Comparison of ENCODE assay signal across 1 cellular context in the genomic region with DNA sequence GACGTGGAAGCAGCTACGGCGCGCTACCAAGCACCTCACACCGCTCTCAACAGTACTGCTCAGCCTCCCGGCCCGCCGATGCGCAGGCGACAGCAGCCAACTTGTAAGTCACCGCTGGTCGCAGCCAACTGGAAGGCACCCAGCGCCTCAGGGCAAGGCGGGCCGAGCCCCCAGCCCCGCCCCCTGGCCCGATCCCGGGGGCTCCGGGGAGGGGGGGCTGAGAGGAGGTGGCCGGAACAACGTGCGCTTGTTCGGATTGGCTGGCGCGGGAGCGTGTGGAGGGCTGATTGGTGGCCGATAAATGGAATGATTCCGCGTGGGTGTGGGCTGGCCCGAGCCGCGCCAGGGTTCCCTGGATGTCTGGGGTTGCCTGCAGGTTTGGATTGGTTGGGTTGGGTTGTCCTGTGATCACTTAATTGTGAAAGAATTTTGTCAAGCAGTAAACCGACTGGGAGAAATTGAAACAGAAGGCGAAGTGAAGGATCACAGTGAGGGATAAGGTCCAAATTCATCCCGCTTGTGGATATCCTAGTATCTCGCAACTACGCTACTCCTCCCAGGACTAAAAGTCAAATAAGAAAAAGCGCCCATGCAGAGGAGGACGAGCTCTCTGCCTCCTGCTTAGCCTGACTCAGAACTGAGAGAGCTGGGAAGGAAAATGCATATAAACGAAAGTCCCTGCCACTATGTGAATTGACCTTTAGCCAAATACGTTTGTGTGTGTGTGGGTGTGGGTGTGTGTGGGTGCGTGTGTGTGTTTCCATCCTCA.
TF ChIP-seq lines count a peak whose summit lies in the region.

A gene with protein sequence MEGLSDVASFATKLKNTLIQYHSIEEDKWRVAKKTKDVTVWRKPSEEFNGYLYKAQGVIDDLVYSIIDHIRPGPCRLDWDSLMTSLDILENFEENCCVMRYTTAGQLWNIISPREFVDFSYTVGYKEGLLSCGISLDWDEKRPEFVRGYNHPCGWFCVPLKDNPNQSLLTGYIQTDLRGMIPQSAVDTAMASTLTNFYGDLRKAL (minus strand): TSS at position 130 of the 769 bp plus-strand sequence. CDS start 5,102 bp downstream, outside the sequence.

TF ChIP-seq in HEK293, 187 proteins besides CTCF, POLR2A, EP300 and RAD21 (continued from another document and continues in another):
- TF ChIP-seq ZNF335 (tag by site-specific recombination; conservative IDR thresholded peaks at IDR 0.05) (peak; percentile 85), ZNF843 (tag by site-specific recombination; IDR thresholded peaks at IDR 0.05) (peak; percentile 59), ZNF341 (tag by site-specific recombination; IDR thresholded peaks at IDR 0.05; ENCODE audit: low read depth) (no peak; the same call in 1 of the 2 replicates), ZNF747 (tag by site-specific recombination; IDR thresholded peaks at IDR 0.05) (no peak), EGR2 (tag by site-specific recombination; IDR thresholded peaks at IDR 0.05; ENCODE audit: low read depth) (peak; percentile 99), FEZF1 (tag by site-specific recombination; IDR thresholded peaks at IDR 0.05) (peak; percentile 27; the same call in 1 of the 2 replicates), KLF9 (tag by site-specific recombination; IDR thresholded peaks at IDR 0.05; ENCODE audit: low read depth) (peak; percentile 99), ZNF2 (tag by site-specific recombination; IDR thresholded peaks at IDR 0.05) (peak; percentile 73; the same call in 1 of the 2 replicates), ZNF792 (tag by site-specific recombination; IDR thresholded peaks at IDR 0.05) (no peak), KLF16 (tag by site-specific recombination; IDR thresholded peaks at IDR 0.05) (peak; percentile 44; the same call in 1 of the 2 replicates), ZNF394 (tag by site-specific recombination; IDR thresholded peaks at IDR 0.05; ENCODE audit: borderline replicate concordance) (peak; percentile 78), PRDM1 (tag by site-specific recombination; IDR thresholded peaks at IDR 0.05) (peak; percentile 96), GFI1B (tag by site-specific recombination; IDR thresholded peaks at IDR 0.05) (no peak), ZNF585B (tag by site-specific recombination; IDR thresholded peaks at IDR 0.05) (no peak), ZNF174 (tag by site-specific recombination; IDR thresholded peaks at IDR 0.05) (no peak), ZXDB (tag by site-specific recombination; IDR thresholded peaks at IDR 0.05) (peak; percentile 71), ZNF10 (tag by site-specific recombination; IDR thresholded peaks at IDR 0.05) (peak; percentile 7; the same call in 1 of the 2 replicates), ZNF510 (tag by site-specific recombination; IDR thresholded peaks at IDR 0.05; ENCODE audit: insufficient replicate concordance) (no peak), ZNF184 (tag by site-specific recombination; IDR thresholded peaks at IDR 0.05) (no peak), ZNF24 (tag by site-specific recombination; IDR thresholded peaks at IDR 0.05) (peak; percentile 37), IKZF3 (tag by site-specific recombination; IDR thresholded peaks at IDR 0.05) (peak; percentile 66; the same call in 1 of the 2 replicates), ZNF530 (tag by site-specific recombination; IDR thresholded peaks at IDR 0.05; ENCODE audit: low read depth) (no peak), ZNF19 (tag by site-specific recombination; IDR thresholded peaks at IDR 0.05; ENCODE audit: low read depth) (no peak), ZNF521 (tag by site-specific recombination; IDR thresholded peaks at IDR 0.05) (no peak), ZNF354C (tag by site-specific recombination; IDR thresholded peaks at IDR 0.05; ENCODE audit: borderline replicate concordance, low read depth) (no peak), ZEB2 (tag by site-specific recombination; IDR thresholded peaks at IDR 0.05) (peak; percentile 88), ZNF629 (tag by site-specific recombination; IDR thresholded peaks at IDR 0.05) (peak; percentile 64; the same call in 1 of the 2 replicates), ZNF221 (tag by site-specific recombination; IDR thresholded peaks at IDR 0.05; ENCODE audit: borderline replicate concordance) (no peak), ZNF366 (tag by site-specific recombination; conservative IDR thresholded peaks at IDR 0.05) (peak; percentile 78), TRIM28 (IDR thresholded peaks at IDR 0.05; ENCODE audit: borderline replicate concordance, low read length) (no peak), ZBTB20 (tag by site-specific recombination; IDR thresholded peaks at IDR 0.05) (peak; percentile 88), ZNF16 (tag by site-specific recombination; IDR thresholded peaks at IDR 0.05; ENCODE audit: low read depth) (no peak), ZNF132 (tag by site-specific recombination; IDR thresholded peaks at IDR 0.05; ENCODE audit: borderline replicate concordance) (no peak), SP7 (tag by site-specific recombination; IDR thresholded peaks at IDR 0.05) (peak; percentile 87), ZNF701 (tag by site-specific recombination; IDR thresholded peaks at IDR 0.05) (no peak), BCL11A (tag by site-specific recombination; IDR thresholded peaks at IDR 0.05; ENCODE audit: low read depth) (no peak), ZNF561 (tag by site-specific recombination; IDR thresholded peaks at IDR 0.05; ENCODE audit: borderline replicate concordance) (peak; percentile 36; the same call in 1 of the 2 replicates), REPIN1 (tag by site-specific recombination; IDR thresholded peaks at IDR 0.05; ENCODE audit: low read depth) (no peak), ZNF776 (tag by site-specific recombination; IDR thresholded peaks at IDR 0.05; ENCODE audit: borderline replicate concordance) (no peak), GLIS1 (tag by site-specific recombination; IDR thresholded peaks at IDR 0.05) (peak; percentile 73), ZNF791 (tag by site-specific recombination; IDR thresholded peaks at IDR 0.05) (no peak), ZNF514 (tag by site-specific recombination; IDR thresholded peaks at IDR 0.05) (no peak), GLIS2 (tag by site-specific recombination; IDR thresholded peaks at IDR 0.05) (peak; percentile 99)
- TF ChIP-seq, protein P1, sequence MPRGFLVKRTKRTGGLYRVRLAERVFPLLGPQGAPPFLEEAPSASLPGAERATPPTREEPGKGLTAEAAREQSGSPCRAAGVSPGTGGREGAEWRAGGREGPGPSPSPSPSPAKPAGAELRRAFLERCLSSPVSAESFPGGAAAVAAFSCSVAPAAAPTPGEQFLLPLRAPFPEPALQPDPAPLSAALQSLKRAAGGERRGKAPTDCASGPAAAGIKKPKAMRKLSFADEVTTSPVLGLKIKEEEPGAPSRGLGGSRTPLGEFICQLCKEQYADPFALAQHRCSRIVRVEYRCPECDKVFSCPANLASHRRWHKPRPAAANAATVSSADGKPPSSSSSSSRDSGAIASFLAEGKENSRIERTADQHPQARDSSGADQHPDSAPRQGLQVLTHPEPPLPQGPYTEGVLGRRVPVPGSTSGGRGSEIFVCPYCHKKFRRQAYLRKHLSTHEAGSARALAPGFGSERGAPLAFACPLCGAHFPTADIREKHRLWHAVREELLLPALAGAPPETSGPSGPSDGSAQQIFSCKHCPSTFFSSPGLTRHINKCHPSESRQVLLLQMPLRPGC (tag by site-specific recombination; IDR thresholded peaks at IDR 0.05): peak; percentile 71
- TF ChIP-seq, protein P2, sequence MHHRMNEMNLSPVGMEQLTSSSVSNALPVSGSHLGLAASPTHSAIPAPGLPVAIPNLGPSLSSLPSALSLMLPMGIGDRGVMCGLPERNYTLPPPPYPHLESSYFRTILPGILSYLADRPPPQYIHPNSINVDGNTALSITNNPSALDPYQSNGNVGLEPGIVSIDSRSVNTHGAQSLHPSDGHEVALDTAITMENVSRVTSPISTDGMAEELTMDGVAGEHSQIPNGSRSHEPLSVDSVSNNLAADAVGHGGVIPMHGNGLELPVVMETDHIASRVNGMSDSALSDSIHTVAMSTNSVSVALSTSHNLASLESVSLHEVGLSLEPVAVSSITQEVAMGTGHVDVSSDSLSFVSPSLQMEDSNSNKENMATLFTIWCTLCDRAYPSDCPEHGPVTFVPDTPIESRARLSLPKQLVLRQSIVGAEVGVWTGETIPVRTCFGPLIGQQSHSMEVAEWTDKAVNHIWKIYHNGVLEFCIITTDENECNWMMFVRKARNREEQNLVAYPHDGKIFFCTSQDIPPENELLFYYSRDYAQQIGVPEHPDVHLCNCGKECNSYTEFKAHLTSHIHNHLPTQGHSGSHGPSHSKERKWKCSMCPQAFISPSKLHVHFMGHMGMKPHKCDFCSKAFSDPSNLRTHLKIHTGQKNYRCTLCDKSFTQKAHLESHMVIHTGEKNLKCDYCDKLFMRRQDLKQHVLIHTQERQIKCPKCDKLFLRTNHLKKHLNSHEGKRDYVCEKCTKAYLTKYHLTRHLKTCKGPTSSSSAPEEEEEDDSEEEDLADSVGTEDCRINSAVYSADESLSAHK (tag by site-specific recombination; IDR thresholded peaks at IDR 0.05): peak; percentile 31
- TF ChIP-seq, protein P3, sequence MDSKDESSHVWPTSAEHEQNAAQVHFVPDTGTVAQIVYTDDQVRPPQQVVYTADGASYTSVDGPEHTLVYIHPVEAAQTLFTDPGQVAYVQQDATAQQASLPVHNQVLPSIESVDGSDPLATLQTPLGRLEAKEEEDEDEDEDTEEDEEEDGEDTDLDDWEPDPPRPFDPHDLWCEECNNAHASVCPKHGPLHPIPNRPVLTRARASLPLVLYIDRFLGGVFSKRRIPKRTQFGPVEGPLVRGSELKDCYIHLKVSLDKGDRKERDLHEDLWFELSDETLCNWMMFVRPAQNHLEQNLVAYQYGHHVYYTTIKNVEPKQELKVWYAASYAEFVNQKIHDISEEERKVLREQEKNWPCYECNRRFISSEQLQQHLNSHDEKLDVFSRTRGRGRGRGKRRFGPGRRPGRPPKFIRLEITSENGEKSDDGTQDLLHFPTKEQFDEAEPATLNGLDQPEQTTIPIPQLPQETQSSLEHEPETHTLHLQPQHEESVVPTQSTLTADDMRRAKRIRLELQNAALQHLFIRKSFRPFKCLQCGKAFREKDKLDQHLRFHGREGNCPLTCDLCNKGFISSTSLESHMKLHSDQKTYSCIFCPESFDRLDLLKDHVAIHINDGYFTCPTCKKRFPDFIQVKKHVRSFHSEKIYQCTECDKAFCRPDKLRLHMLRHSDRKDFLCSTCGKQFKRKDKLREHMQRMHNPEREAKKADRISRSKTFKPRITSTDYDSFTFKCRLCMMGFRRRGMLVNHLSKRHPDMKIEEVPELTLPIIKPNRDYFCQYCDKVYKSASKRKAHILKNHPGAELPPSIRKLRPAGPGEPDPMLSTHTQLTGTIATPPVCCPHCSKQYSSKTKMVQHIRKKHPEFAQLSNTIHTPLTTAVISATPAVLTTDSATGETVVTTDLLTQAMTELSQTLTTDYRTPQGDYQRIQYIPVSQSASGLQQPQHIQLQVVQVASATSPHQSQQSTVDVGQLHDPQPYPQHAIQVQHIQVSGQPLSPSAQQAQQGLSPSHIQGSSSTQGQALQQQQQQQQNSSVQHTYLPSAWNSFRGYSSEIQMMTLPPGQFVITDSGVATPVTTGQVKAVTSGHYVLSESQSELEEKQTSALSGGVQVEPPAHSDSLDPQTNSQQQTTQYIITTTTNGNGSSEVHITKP (tag by site-specific recombination; IDR thresholded peaks at IDR 0.05): peak; percentile 76
- TF ChIP-seq, protein P4, sequence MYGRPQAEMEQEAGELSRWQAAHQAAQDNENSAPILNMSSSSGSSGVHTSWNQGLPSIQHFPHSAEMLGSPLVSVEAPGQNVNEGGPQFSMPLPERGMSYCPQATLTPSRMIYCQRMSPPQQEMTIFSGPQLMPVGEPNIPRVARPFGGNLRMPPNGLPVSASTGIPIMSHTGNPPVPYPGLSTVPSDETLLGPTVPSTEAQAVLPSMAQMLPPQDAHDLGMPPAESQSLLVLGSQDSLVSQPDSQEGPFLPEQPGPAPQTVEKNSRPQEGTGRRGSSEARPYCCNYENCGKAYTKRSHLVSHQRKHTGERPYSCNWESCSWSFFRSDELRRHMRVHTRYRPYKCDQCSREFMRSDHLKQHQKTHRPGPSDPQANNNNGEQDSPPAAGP (tag by site-specific recombination; IDR thresholded peaks at IDR 0.05): 0 out of 2 replicates have a peak, but pooled peaks have one; percentile 57
- TF ChIP-seq, protein P5, sequence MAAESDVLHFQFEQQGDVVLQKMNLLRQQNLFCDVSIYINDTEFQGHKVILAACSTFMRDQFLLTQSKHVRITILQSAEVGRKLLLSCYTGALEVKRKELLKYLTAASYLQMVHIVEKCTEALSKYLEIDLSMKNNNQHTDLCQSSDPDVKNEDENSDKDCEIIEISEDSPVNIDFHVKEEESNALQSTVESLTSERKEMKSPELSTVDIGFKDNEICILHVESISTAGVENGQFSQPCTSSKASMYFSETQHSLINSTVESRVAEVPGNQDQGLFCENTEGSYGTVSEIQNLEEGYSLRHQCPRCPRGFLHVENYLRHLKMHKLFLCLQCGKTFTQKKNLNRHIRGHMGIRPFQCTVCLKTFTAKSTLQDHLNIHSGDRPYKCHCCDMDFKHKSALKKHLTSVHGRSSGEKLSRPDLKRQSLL (tag by site-specific recombination; IDR thresholded peaks at IDR 0.05): no peak
- TF ChIP-seq, protein P6, sequence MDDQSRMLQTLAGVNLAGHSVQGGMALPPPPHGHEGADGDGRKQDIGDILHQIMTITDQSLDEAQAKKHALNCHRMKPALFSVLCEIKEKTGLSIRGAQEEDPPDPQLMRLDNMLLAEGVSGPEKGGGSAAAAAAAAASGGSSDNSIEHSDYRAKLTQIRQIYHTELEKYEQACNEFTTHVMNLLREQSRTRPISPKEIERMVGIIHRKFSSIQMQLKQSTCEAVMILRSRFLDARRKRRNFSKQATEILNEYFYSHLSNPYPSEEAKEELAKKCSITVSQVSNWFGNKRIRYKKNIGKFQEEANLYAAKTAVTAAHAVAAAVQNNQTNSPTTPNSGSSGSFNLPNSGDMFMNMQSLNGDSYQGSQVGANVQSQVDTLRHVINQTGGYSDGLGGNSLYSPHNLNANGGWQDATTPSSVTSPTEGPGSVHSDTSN (CRISPR knock-in tag; IDR thresholded peaks at IDR 0.05): no peak
- TF ChIP-seq, protein P7, sequence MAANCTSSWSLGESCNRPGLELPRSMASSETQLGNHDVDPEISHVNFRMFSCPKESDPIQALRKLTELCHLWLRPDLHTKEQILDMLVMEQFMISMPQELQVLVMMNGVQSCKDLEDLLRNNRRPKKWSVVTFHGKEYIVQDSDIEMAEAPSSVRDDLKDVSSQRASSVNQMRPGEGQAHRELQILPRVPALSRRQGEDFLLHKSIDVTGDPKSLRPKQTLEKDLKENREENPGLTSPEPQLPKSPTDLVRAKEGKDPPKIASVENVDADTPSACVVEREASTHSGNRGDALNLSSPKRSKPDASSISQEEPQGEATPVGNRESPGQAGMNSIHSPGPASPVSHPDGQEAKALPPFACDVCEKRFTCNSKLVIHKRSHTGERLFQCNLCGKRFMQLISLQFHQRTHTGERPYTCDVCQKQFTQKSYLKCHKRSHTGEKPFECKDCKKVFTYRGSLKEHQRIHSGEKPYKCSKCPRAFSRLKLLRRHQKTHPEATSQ (tag by site-specific recombination; IDR thresholded peaks at IDR 0.05): no peak
- TF ChIP-seq, protein P8, sequence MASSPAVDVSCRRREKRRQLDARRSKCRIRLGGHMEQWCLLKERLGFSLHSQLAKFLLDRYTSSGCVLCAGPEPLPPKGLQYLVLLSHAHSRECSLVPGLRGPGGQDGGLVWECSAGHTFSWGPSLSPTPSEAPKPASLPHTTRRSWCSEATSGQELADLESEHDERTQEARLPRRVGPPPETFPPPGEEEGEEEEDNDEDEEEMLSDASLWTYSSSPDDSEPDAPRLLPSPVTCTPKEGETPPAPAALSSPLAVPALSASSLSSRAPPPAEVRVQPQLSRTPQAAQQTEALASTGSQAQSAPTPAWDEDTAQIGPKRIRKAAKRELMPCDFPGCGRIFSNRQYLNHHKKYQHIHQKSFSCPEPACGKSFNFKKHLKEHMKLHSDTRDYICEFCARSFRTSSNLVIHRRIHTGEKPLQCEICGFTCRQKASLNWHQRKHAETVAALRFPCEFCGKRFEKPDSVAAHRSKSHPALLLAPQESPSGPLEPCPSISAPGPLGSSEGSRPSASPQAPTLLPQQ (tag by site-specific recombination; IDR thresholded peaks at IDR 0.05): 0 out of 2 replicates have a peak, but pooled peaks have one; percentile 75
